Comparison of ENCODE assay signal across 13 cellular contexts in the genomic region with DNA sequence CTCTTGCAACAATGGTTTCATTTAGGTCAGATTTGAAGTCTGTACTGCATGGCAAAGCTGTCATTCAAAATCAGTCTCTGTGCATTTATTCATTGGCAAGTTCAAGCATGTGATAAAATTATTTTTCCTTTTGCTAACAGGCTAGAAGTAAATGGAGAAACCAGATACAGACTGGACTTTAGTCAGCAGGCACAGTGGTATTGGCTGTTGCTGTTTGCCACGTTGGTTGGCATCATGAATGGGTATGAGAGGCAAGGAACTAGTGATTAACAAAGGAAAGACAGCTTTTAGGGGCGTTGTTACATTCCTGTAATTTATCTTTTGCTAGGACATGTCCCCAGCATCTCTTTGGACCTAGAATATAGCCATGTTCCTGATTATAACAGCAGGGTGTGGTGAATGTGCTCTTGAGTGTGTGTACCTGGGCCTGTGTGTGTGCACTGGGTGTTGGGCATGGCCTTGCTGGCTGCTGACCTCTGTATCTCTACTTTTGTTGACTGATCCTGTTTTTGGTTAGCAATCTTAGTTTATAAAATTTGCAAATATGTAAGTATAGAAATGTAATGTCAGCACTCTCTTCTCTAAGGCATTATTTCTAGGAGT.
"Had no signal": no experiment of that assay in that cellular context is flagged by ENCODE, and none has a peak within 500 bp of the region (broad histone marks: within the 10 kb centered on the region; RNA-seq: fewer than 3 reads in every experiment).

No MANE protein-coding gene starts in this region.

- H3K36me3 ChIP-seq: uterus had no signal

- H3K9me3 ChIP-seq: tibial nerve had no signal

- H3K4me3 ChIP-seq: tibial nerve, uterus had no signal

- DNase-seq: activated CD4-positive, alpha-beta T cell treated with anti-CD3 and anti-CD28 coated beads, Interleukin-2, amount 50 U/mL, for 1 hour; activated naive CD4-positive, alpha-beta T cell treated with Interleukin-2 at 50 U/mL for 16 hours; anterior cingulate cortex; dermis blood vessel endothelial cell; erythroblast; stimulated activated CD4-positive, alpha-beta T cell treated with anti-CD3 and anti-CD28 coated beads, Interleukin-2, amount 100 ng/mL, for 48 hours; T-cell; T-helper 9 cell; uterus had no signal

- H3K9me3 Mint-ChIP-seq: stimulated activated memory B cell treated with anti-CD40 and anti-IgM and Interleukin-4, amounts not matched to agents 10 μg/mL and 1 μg/mL and 100 μg/mL, for 72 hours; T-cell had no signal

- H3K27ac Mint-ChIP-seq: stimulated activated memory B cell treated with anti-CD40 and anti-IgM and Interleukin-4, amounts not matched to agents 10 μg/mL and 1 μg/mL and 100 μg/mL, for 72 hours; T-cell had no signal

- H3K4me3 Mint-ChIP-seq: stimulated activated memory B cell treated with anti-CD40 and anti-IgM and Interleukin-4, amounts not matched to agents 10 μg/mL and 1 μg/mL and 100 μg/mL, for 72 hours; T-cell had no signal

- H3K27ac ChIP-seq: tibial nerve, uterus had no signal

- ATAC-seq: activated CD4-positive, CD25-positive, alpha-beta regulatory T cell treated with anti-CD3 and anti-CD28 coated beads, Interleukin-2, amount 50 U/mL, for 24 hours; stimulated activated memory B cell treated with anti-CD40 and anti-IgM and Interleukin-4, amounts not matched to agents 10 μg/mL and 1 μg/mL and 100 μg/mL, for 72 hours; T-cell had no signal

- H3K27me3 Mint-ChIP-seq: stimulated activated memory B cell treated with anti-CD40 and anti-IgM and Interleukin-4, amounts not matched to agents 10 μg/mL and 1 μg/mL and 100 μg/mL, for 72 hours had no signal

- H3K36me3 Mint-ChIP-seq: stimulated activated memory B cell treated with anti-CD40 and anti-IgM and Interleukin-4, amounts not matched to agents 10 μg/mL and 1 μg/mL and 100 μg/mL, for 72 hours; T-cell had no signal

- FAIRE-seq: islet of Langerhans had no signal

- H3K27me3 ChIP-seq: tibial nerve, uterus had no signal
